ENCODE assay signal across 7 cellular contexts in genomic region chr9:29211681-29212589, GRCh38. TPM values are rescaled to one million over a fixed set of nuclear protein-coding genes. Genes with fewer than 3 reads are reported as not detected.
DNase-seq lines count a peak whose midpoint lies in the region; ATAC-seq, FAIRE-seq and TF ChIP-seq lines count a peak whose summit lies in the region.

No MANE protein-coding gene starts in this region.

- no peaks in the 10 kb centered on the region for H3K36me3 ChIP-seq in upper lobe of right lung

- peak; percentile 83 to 91 for ATAC-seq in natural killer cell treated with Interleukin-12 subunit alpha and Interleukin-12 subunit beta and Interleukin-15 and Interleukin-18, amount 100 ng/mL, for 72 hours
- ATAC-seq in upper lobe of right lung: peak; percentile 94

- no peak overlapping the region for H3K27ac Mint-ChIP-seq in activated CD4-positive, alpha-beta T cell treated with anti-CD3 and anti-CD28 coated beads, Interleukin-2, amount 10 ng/mL, durations not matched to agents 24 days and 14 days
- peak overlapping the region; percentile 69 to 90 for H3K27ac Mint-ChIP-seq in natural killer cell treated with Interleukin-12 subunit alpha and Interleukin-12 subunit beta and Interleukin-15 and Interleukin-18, amount 100 ng/mL, for 72 hours

- no peak overlapping the region for H3K4me3 Mint-ChIP-seq in activated CD4-positive, alpha-beta T cell treated with anti-CD3 and anti-CD28 coated beads, Interleukin-2, amount 10 ng/mL, durations not matched to agents 24 days and 14 days
- peak overlapping the region; percentile 86 for H3K4me3 Mint-ChIP-seq in natural killer cell treated with Interleukin-12 subunit alpha and Interleukin-12 subunit beta and Interleukin-15 and Interleukin-18, amount 100 ng/mL, for 72 hours

- peaks cover 69% of the 10 kb centered on the region for H3K27me3 ChIP-seq in upper lobe of right lung

- peaks cover 52% of the 10 kb centered on the region for H3K27me3 Mint-ChIP-seq in activated CD4-positive, alpha-beta T cell treated with anti-CD3 and anti-CD28 coated beads, Interleukin-2, amount 10 ng/mL, durations not matched to agents 24 days and 14 days
- peaks cover 9 to 15% of the 10 kb centered on the region in 2 donors for H3K27me3 Mint-ChIP-seq in natural killer cell treated with Interleukin-12 subunit alpha and Interleukin-12 subunit beta and Interleukin-15 and Interleukin-18, amount 100 ng/mL, for 72 hours

- H3K27ac ChIP-seq in upper lobe of right lung: no peak overlapping the region

- no peak for TF ChIP-seq POLR2A in GM12891 (IDR thresholded peaks at IDR 0.05; ENCODE audit: low read depth, low read length)

- peaks cover 2% of the 10 kb centered on the region for H3K4me1 Mint-ChIP-seq in activated CD4-positive, alpha-beta T cell treated with anti-CD3 and anti-CD28 coated beads, Interleukin-2, amount 10 ng/mL, durations not matched to agents 24 days and 14 days
- H3K4me1 Mint-ChIP-seq in natural killer cell treated with Interleukin-12 subunit alpha and Interleukin-12 subunit beta and Interleukin-15 and Interleukin-18, amount 100 ng/mL, for 72 hours (ENCODE audit: low read depth in 2 of 2): peaks cover 5 to 12% of the 10 kb centered on the region in 2 donors

- intact Hi-C loops in activated CD4-positive, alpha-beta T cell treated with anti-CD3 and anti-CD28 coated beads, Interleukin-2, amount 10 ng/mL, durations not matched to agents 24 days and 14 days (cut with micrococcal nuclease): loop anchor here (5.0 kb wide), 1 partner anchor 1485 kb away; no protein-coding TSS in a partner anchor
- intact Hi-C loops in upper lobe of right lung (cut with DNase I): no loop called here

- H3K4me1 ChIP-seq in upper lobe of right lung: peaks cover 12% of the 10 kb centered on the region

- no peaks in the 10 kb centered on the region for H3K9me3 Mint-ChIP-seq in activated CD4-positive, alpha-beta T cell treated with anti-CD3 and anti-CD28 coated beads, Interleukin-2, amount 10 ng/mL, durations not matched to agents 24 days and 14 days
- H3K9me3 Mint-ChIP-seq in natural killer cell treated with Interleukin-12 subunit alpha and Interleukin-12 subunit beta and Interleukin-15 and Interleukin-18, amount 100 ng/mL, for 72 hours: peaks cover 4% of the 10 kb centered on the region

- FAIRE-seq in GM12891 (lab: Jason Lieb, UNC): peak; percentile 16

- TF ChIP-seq CTCF in LNCaP clone FGC (IDR thresholded peaks at IDR 0.05; ENCODE audit: control insufficient read depth, extremely low read depth, insufficient read depth): peak; percentile 33
- peak; percentile 73 for TF ChIP-seq CTCF in fibroblast of villous mesenchyme (IDR thresholded peaks at IDR 0.05; ENCODE audit: insufficient read depth, low read depth, low read length)
- TF ChIP-seq CTCF in upper lobe of right lung (IDR thresholded peaks at IDR 0.05): peak; percentile 55

- no peaks in the 10 kb centered on the region for H3K9me3 ChIP-seq in upper lobe of right lung

- H3K4me3 ChIP-seq in LNCaP clone FGC (ENCODE audit: low read depth, low read length) (no peak overlapping the region), fibroblast of villous mesenchyme (ENCODE audit: low read depth, low read length) (peak overlapping the region; percentile 69), upper lobe of right lung (peak overlapping the region; percentile 16)

- no peaks in the 10 kb centered on the region for H3K36me3 Mint-ChIP-seq in activated CD4-positive, alpha-beta T cell treated with anti-CD3 and anti-CD28 coated beads, Interleukin-2, amount 10 ng/mL, durations not matched to agents 24 days and 14 days (ENCODE audit: low read depth)
- H3K36me3 Mint-ChIP-seq in natural killer cell treated with Interleukin-12 subunit alpha and Interleukin-12 subunit beta and Interleukin-15 and Interleukin-18, amount 100 ng/mL, for 72 hours: peaks cover 10% of the 10 kb centered on the region

- DNase-seq in GM12891 (ENCODE audit: insufficient read length, low spot score) (peak; percentile 62), H4 (ENCODE audit: low spot score) (peak; percentile 20), LNCaP clone FGC (ENCODE audit: low read depth) (no peak), fibroblast of villous mesenchyme (ENCODE audit: low read depth) (peak; percentile 51), upper lobe of right lung (peak; percentile 74)
- DNase-seq in activated CD4-positive, alpha-beta T cell treated with anti-CD3 and anti-CD28 coated beads, Interleukin-2, amount 10 ng/mL, durations not matched to agents 24 days and 14 days: peak; percentile 79
- DNase-seq in natural killer cell treated with Interleukin-12 subunit alpha and Interleukin-12 subunit beta and Interleukin-15 and Interleukin-18, amount 100 ng/mL, for 72 hours (ENCODE audit: low spot score): peak; percentile 69

TF ChIP-seq in GM12891, 5 proteins besides CTCF, POLR2A, EP300 and RAD21:
- TF ChIP-seq PAX5 (IDR thresholded peaks at IDR 0.05; ENCODE audit: insufficient read depth, low read length, severe bottlenecking): no peak
- TF ChIP-seq POLR2AphosphoS5 (IDR thresholded peaks at IDR 0.05; ENCODE audit: low read depth, low read length): no peak
- no peak for TF ChIP-seq POU2F2 (IDR thresholded peaks at IDR 0.05; ENCODE audit: low read depth, low read length)
- no peak for TF ChIP-seq TAF1 (IDR thresholded peaks at IDR 0.05; ENCODE audit: low read depth, low read length)
- no peak for TF ChIP-seq SPI1 (IDR thresholded peaks at IDR 0.05; ENCODE audit: low read depth, low read length)

RNA-seq across cellular contexts. Expression of gene LINGO2, which starts 1.5 kb away (rescaled TPM):
- polyA plus RNA-seq in GM12891 (2012; ENCODE audit: low read depth, missing spikeins): not detected
- total RNA-seq in H4 (2014; rRNA removed; shearing (Covaris generic)): 0.04 and 0.41 TPM in 2 replicates
- not detected in 2 replicates for total RNA-seq in activated CD4-positive, alpha-beta T cell treated with anti-CD3 and anti-CD28 coated beads, Interleukin-2, amount 10 ng/mL, durations not matched to agents 24 days and 14 days
- total RNA-seq in fibroblast of villous mesenchyme: 0.43 and 0.64 TPM in 2 replicates
- 1 to 10 TPM; 2.2 to 4.0 TPM for total RNA-seq in natural killer cell treated with Interleukin-12 subunit alpha and Interleukin-12 subunit beta and Interleukin-15 and Interleukin-18, amount 100 ng/mL, for 72 hours
- total RNA-seq in upper lobe of right lung: not detected
